In genomic region chr3:184912166-184912565, GRCh38 we compare ENCODE assay signal across 32 cellular contexts.
"Had no signal": no experiment of that assay in that cellular context is flagged by ENCODE, and none has a peak within 500 bp of the region (broad histone marks: within the 10 kb centered on the region; RNA-seq: fewer than 3 reads in every experiment).

No MANE protein-coding gene starts in this region.

- H3K79me2 ChIP-seq: parathyroid adenoma had no signal

- H3K36me3 ChIP-seq: colonic mucosa had no signal

- H3K9me3 Mint-ChIP-seq: activated CD8-positive, alpha-beta T cell treated with anti-CD3 and anti-CD28 coated beads for 36 hours; activated naive CD4-positive, alpha-beta T cell treated with anti-CD3 and anti-CD28 coated beads, Interleukin-2, amount 50 U/mL, for 72 hours; activated T-cell treated with anti-CD3 and anti-CD28 coated beads, Interleukin-2, amount 50 U/mL, for 4 hours; activated T-helper 17 cell treated with anti-CD3 and anti-CD28 coated beads, Interleukin-2, amount 50 U/mL, for 72 hours; mesothelial cell of epicardium; naive B cell; neural crest cell; stimulated activated memory B cell treated with anti-CD40 and anti-IgM and Interleukin-4, amounts not matched to agents 10 μg/mL and 1 μg/mL and 100 μg/mL, for 72 hours; stimulated activated naive CD8-positive, alpha-beta T cell treated with anti-CD3 and anti-CD28 coated beads, Interleukin-15, amount 100 ng/mL, for 72 hours had no signal

- H3K27me3 ChIP-seq: body of pancreas, colonic mucosa, dorsolateral prefrontal cortex, heart left ventricle, sigmoid colon, upper lobe of right lung had no signal

- DNase-seq: activated CD4-positive, alpha-beta T cell treated with anti-CD3 and anti-CD28 coated beads for 1 hour; activated CD4-positive, alpha-beta T cell treated with anti-CD3 and anti-CD28 coated beads, Interleukin-2, amount 50 U/mL, for 1 hour; activated CD8-positive, alpha-beta T cell treated with anti-CD3 and anti-CD28 coated beads for 36 hours; activated gamma-delta T cell treated with Interleukin-2 at 50 U/mL for 16 hours; activated T-cell treated with anti-CD3 and anti-CD28 coated beads, Interleukin-2, amount 50 U/mL, for 4 hours; aorta; body of pancreas; dorsolateral prefrontal cortex; effector memory CD4-positive, alpha-beta T cell; heart left ventricle; left cardiac atrium; mammary epithelial cell; naive B cell; occipital lobe; psoas muscle; sigmoid colon; stimulated activated CD4-positive, alpha-beta T cell treated with anti-CD3 and anti-CD28 coated beads, Interleukin-1b, Interleukin-23, amount 100 ng/mL, for 48 hours; stimulated activated CD4-positive, alpha-beta T cell treated with anti-CD3 and anti-CD28 coated beads, Interleukin-4, amount 100 ng/mL, for 4 hours; stimulated activated CD8-positive, alpha-beta memory T cell treated with anti-CD3 and anti-CD28 coated beads, Interleukin-4, amount 100 ng/mL, for 48 hours; stimulated activated naive CD8-positive, alpha-beta T cell treated with anti-CD3 and anti-CD28 coated beads, Interleukin-15, amount 100 ng/mL, for 72 hours; substantia nigra; T-helper 17 cell; T1000; upper lobe of right lung had no signal

- H3K9me3 ChIP-seq: body of pancreas, colonic mucosa, heart left ventricle, psoas muscle, sigmoid colon, upper lobe of right lung had no signal

- H3K4me3 ChIP-seq: body of pancreas, colonic mucosa, dorsolateral prefrontal cortex, heart left ventricle, psoas muscle, sigmoid colon, smooth muscle cell, upper lobe of right lung had no signal

- H3K4me1 Mint-ChIP-seq: naive B cell; stimulated activated memory B cell treated with anti-CD40 and anti-IgM and Interleukin-4, amounts not matched to agents 10 μg/mL and 1 μg/mL and 100 μg/mL, for 72 hours; stimulated activated naive CD8-positive, alpha-beta T cell treated with anti-CD3 and anti-CD28 coated beads, Interleukin-15, amount 100 ng/mL, for 72 hours had no signal

- H3K27ac ChIP-seq: body of pancreas, dorsolateral prefrontal cortex, heart left ventricle, parathyroid adenoma, psoas muscle, sigmoid colon, upper lobe of right lung had no signal

- H3K27ac Mint-ChIP-seq: activated CD8-positive, alpha-beta T cell treated with anti-CD3 and anti-CD28 coated beads for 36 hours; activated naive CD4-positive, alpha-beta T cell treated with anti-CD3 and anti-CD28 coated beads, Interleukin-2, amount 50 U/mL, for 72 hours; activated T-helper 17 cell treated with anti-CD3 and anti-CD28 coated beads, Interleukin-2, amount 50 U/mL, for 72 hours; mesothelial cell of epicardium; stimulated activated memory B cell treated with anti-CD40 and anti-IgM and Interleukin-4, amounts not matched to agents 10 μg/mL and 1 μg/mL and 100 μg/mL, for 72 hours; stimulated activated naive CD8-positive, alpha-beta T cell treated with anti-CD3 and anti-CD28 coated beads, Interleukin-15, amount 100 ng/mL, for 72 hours; T-helper 17 cell had no signal

- H3K4me2 ChIP-seq: smooth muscle cell had no signal

- ATAC-seq: activated CD8-positive, alpha-beta T cell treated with anti-CD3 and anti-CD28 coated beads for 36 hours; activated naive CD4-positive, alpha-beta T cell treated with anti-CD3 and anti-CD28 coated beads, Interleukin-2, amount 50 U/mL, for 72 hours; activated T-cell treated with anti-CD3 and anti-CD28 coated beads, Interleukin-2, amount 50 U/mL, for 4 hours; activated T-helper 17 cell treated with anti-CD3 and anti-CD28 coated beads, Interleukin-2, amount 50 U/mL, for 72 hours; body of pancreas; heart left ventricle; left cardiac atrium; psoas muscle; stimulated activated memory B cell treated with anti-CD40 and anti-IgM and Interleukin-4, amounts not matched to agents 10 μg/mL and 1 μg/mL and 100 μg/mL, for 72 hours; stimulated activated naive CD8-positive, alpha-beta T cell treated with anti-CD3 and anti-CD28 coated beads, Interleukin-15, amount 100 ng/mL, for 72 hours; T-helper 17 cell; upper lobe of right lung had no signal

- H3K27me3 Mint-ChIP-seq: activated CD8-positive, alpha-beta T cell treated with anti-CD3 and anti-CD28 coated beads for 36 hours; activated T-helper 17 cell treated with anti-CD3 and anti-CD28 coated beads, Interleukin-2, amount 50 U/mL, for 72 hours; naive B cell; stimulated activated memory B cell treated with anti-CD40 and anti-IgM and Interleukin-4, amounts not matched to agents 10 μg/mL and 1 μg/mL and 100 μg/mL, for 72 hours; stimulated activated naive CD8-positive, alpha-beta T cell treated with anti-CD3 and anti-CD28 coated beads, Interleukin-15, amount 100 ng/mL, for 72 hours; T-helper 17 cell had no signal

- H3K4me1 ChIP-seq: body of pancreas, colonic mucosa, parathyroid adenoma, psoas muscle, upper lobe of right lung had no signal

- H3K4me3 Mint-ChIP-seq: activated CD8-positive, alpha-beta T cell treated with anti-CD3 and anti-CD28 coated beads for 36 hours; activated T-cell treated with anti-CD3 and anti-CD28 coated beads, Interleukin-2, amount 50 U/mL, for 4 hours; activated T-helper 17 cell treated with anti-CD3 and anti-CD28 coated beads, Interleukin-2, amount 50 U/mL, for 72 hours; mesothelial cell of epicardium; naive B cell; neural crest cell; stimulated activated memory B cell treated with anti-CD40 and anti-IgM and Interleukin-4, amounts not matched to agents 10 μg/mL and 1 μg/mL and 100 μg/mL, for 72 hours; stimulated activated naive CD8-positive, alpha-beta T cell treated with anti-CD3 and anti-CD28 coated beads, Interleukin-15, amount 100 ng/mL, for 72 hours; T-helper 17 cell had no signal

- H2AFZ ChIP-seq: parathyroid adenoma had no signal
